8 cellular contexts compared by ENCODE assay signal in the genomic region with DNA sequence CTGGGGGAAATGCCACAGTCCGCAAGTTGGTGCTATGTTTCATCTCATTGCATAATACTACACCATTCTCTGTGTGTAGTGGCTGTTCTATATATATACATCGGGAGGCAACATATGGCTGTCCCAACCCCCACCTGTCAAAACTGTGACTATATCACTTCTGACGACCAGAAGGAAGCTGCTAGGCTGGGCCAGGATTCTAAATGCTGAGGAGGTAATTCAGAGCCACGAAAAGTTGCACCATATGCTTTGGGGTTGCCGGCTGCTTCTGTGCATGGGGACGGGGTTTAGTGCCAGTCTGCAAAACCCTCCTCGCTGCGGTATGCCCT. TPM values are rescaled to one million over a fixed set of nuclear protein-coding genes. Genes with fewer than 3 reads are reported as not detected.
DNase-seq lines count a peak whose midpoint lies in the region; ATAC-seq and TF ChIP-seq lines count a peak whose summit lies in the region.

No MANE protein-coding gene starts in this region.

- H3K36me3 ChIP-seq in OCI-LY3 (replicated peaks; ENCODE audit: low read depth, low read length), result no peaks in the 10 kb centered on the region
- no peaks in the 10 kb centered on the region for H3K36me3 ChIP-seq in duodenal mucosa (ENCODE audit: control insufficient read depth in 1 of 2, insufficient read depth in 2 of 2, low read length in 2 of 2)

- no peaks in the 10 kb centered on the region for H4K20me1 ChIP-seq in OCI-LY3 (ENCODE audit: insufficient read depth, low read length)

- no peaks in the 10 kb centered on the region for H3K79me2 ChIP-seq in OCI-LY3 (ENCODE audit: low read length)

- H3K9me3 ChIP-seq in OCI-LY3 (ENCODE audit: insufficient read depth, low read length) (no peaks in the 10 kb centered on the region), duodenal mucosa (ENCODE audit: control insufficient read depth in 1 of 2, low read length in 2 of 2) (no peaks in the 10 kb centered on the region)

- H3K27me3 ChIP-seq in OCI-LY3 (ENCODE audit: low read depth, low read length), result no peaks in the 10 kb centered on the region
- peaks cover 0 to 4% of the 10 kb centered on the region in 2 donors for H3K27me3 ChIP-seq in duodenal mucosa (ENCODE audit: control insufficient read depth in 1 of 2, insufficient read depth in 2 of 2, low read length in 2 of 2)

- peak overlapping the region; percentile 58 for H3K9ac ChIP-seq in OCI-LY3 (ENCODE audit: low read length)
- H3K9ac ChIP-seq in duodenal mucosa (ENCODE audit: low read depth in 1 of 2, low read length in 2 of 2), result no peak overlapping the region

- TF ChIP-seq CTCF in OCI-LY3 (IDR thresholded peaks at IDR 0.05; ENCODE audit: low read depth, low read length), result no peak

- H3K4me1 ChIP-seq in OCI-LY3 (ENCODE audit: low read length) (peaks cover 11% of the 10 kb centered on the region), duodenal mucosa (ENCODE audit: control insufficient read depth in 1 of 2, insufficient read depth in 2 of 2, low read length in 2 of 2) (peaks cover 4 to 9% of the 10 kb centered on the region in 2 donors)

- peak overlapping the region; percentile 41; the same call in 1 of the 2 replicates for H2AFZ ChIP-seq in OCI-LY3 (ENCODE audit: low read depth, low read length)

- ATAC-seq in HG03025 (IDR thresholded peaks at IDR 0.05; ENCODE audit: low FRiP score, unreplicated experiment) (no peak), HG03159 (IDR thresholded peaks at IDR 0.05; ENCODE audit: unreplicated experiment) (no peak)

- DNase-seq in stimulated activated CD4-positive, alpha-beta T cell treated with anti-CD3 and anti-CD28 coated beads, Interleukin-15, amount 100 ng/mL, for 24 hours, result peak; percentile 18
- DNase-seq in stimulated activated CD4-positive, alpha-beta T cell treated with anti-CD3 and anti-CD28 coated beads, Interleukin-4, amount 100 ng/mL, for 1 hour, result no peak
- DNase-seq in HT-29 (ENCODE audit: low spot score) (no peak), epidermal melanocyte (ENCODE audit: insufficient read length, low spot score) (no peak)

- H3K27ac ChIP-seq in OCI-LY3 (ENCODE audit: low read length), result no peak overlapping the region
- no peak overlapping the region for H3K27ac ChIP-seq in duodenal mucosa (ENCODE audit: low read depth, low read length)

- H3K4me3 ChIP-seq in OCI-LY3 (ENCODE audit: low read length) (peak overlapping the region; percentile 86), duodenal mucosa (ENCODE audit: low read depth in 1 of 2, low read length in 2 of 2) (peak overlapping the region; percentile 46 to 76)

- peak overlapping the region; percentile 93 for H3K4me2 ChIP-seq in OCI-LY3 (ENCODE audit: low read length)

RNA-seq across cellular contexts. Expression of a gene that starts 50.5 kb away (rescaled TPM):
- total RNA-seq in HT-29 (2014; rRNA removed; shearing (Covaris generic)), result not detected in 2 replicates
